ENCODE assay signal across 21 cellular contexts in genomic region chr4:186749611-186750281, GRCh38. TPM values are rescaled to one million over a fixed set of nuclear protein-coding genes. Genes with fewer than 3 reads are reported as not detected.
DNase-seq lines count a peak whose midpoint lies in the region; ATAC-seq and TF ChIP-seq lines count a peak whose summit lies in the region.
"Had no signal": no experiment of that assay in that cellular context is flagged by ENCODE, and none has a peak within 500 bp of the region (broad histone marks: within the 10 kb centered on the region; RNA-seq: fewer than 3 reads in every experiment).

No MANE protein-coding gene starts in this region.

- H4K20me1 ChIP-seq in IMR-90 (ENCODE audit: insufficient read depth, low read length) (no peaks in the 10 kb centered on the region), hepatocyte (ENCODE audit: insufficient read depth, poor library complexity, severe bottlenecking) (no peaks in the 10 kb centered on the region)

- no peaks in the 10 kb centered on the region for H3K79me1 ChIP-seq in IMR-90 (ENCODE audit: low read depth in 1 of 2, low read length in 2 of 2)

- H2BK5ac ChIP-seq in IMR-90 (ENCODE audit: low read depth, low read length, poor library complexity, severe bottlenecking): peak overlapping the region; percentile 8

- H3K9me3 ChIP-seq in IMR-90 (ENCODE audit: control insufficient read depth, insufficient read depth, low read length) (no peaks in the 10 kb centered on the region), hepatocyte (ENCODE audit: low read depth) (no peaks in the 10 kb centered on the region), lower lobe of right lung (no peaks in the 10 kb centered on the region)

- H2AK9ac ChIP-seq in IMR-90 (replicated peaks; ENCODE audit: low read depth, low read length, poor library complexity): no peak overlapping the region

- H3K9me1 ChIP-seq in IMR-90 (ENCODE audit: insufficient read depth, low read length): 0 out of 2 replicates have a peak, but pooled peaks cover 2% of the 10 kb centered on the region

- H3K4me1 ChIP-seq in IMR-90 (ENCODE audit: control insufficient read depth, insufficient read depth, low read length) (peaks cover 2% of the 10 kb centered on the region; the same call in 1 of the 2 replicates), hepatocyte (ENCODE audit: insufficient read depth) (peaks cover 6% of the 10 kb centered on the region), lower lobe of right lung (no peaks in the 10 kb centered on the region)

- POLR2A ChIA-PET in IMR-90 (lab: Charles Lee; ENCODE audit: unreplicated experiment): no interaction called here

- H3K56ac ChIP-seq in IMR-90 (ENCODE audit: extremely low read depth, insufficient read depth, low read length): no peak overlapping the region

- H2BK120ac ChIP-seq in IMR-90 (ENCODE audit: low read depth, low read length): no peak overlapping the region

- ATAC-seq in IMR-90 (ENCODE audit: low read depth): no peak
- ATAC-seq in sciatic nerve: peak; percentile 22
- no peak for ATAC-seq in lower lobe of right lung
- no peak for ATAC-seq in GM18502 (IDR thresholded peaks at IDR 0.05; ENCODE audit: poor library complexity, unreplicated experiment)
- ATAC-seq: CD8-positive, alpha-beta T cell; SK-N-SH treated with all-trans-retinoic acid at 6 μM for 48 hours had no signal

- no peak overlapping the region for H3K27ac ChIP-seq in IMR-90 (ENCODE audit: insufficient read depth, low read length)
- H3K27ac ChIP-seq in hepatocyte: no peak overlapping the region
- H3K27ac ChIP-seq in lower lobe of right lung: no peak overlapping the region
- H3K27ac ChIP-seq: GM23248, RWPE1 had no signal

- peak overlapping the region; percentile 13; the same call in 1 of the 2 replicates for H3K4ac ChIP-seq in IMR-90 (ENCODE audit: low read depth, low read length)

- no peak overlapping the region for H4K5ac ChIP-seq in IMR-90 (ENCODE audit: low read depth, low read length)

- TF ChIP-seq CTCF in IMR-90 (conservative IDR thresholded peaks at IDR 0.05; ENCODE audit: low read depth, low read length): no peak
- TF ChIP-seq CTCF in hepatocyte (IDR thresholded peaks at IDR 0.05; ENCODE audit: poor library complexity): no peak
- TF ChIP-seq CTCF in lower lobe of right lung (IDR thresholded peaks at IDR 0.05): no peak

- no peak overlapping the region for H3K23ac ChIP-seq in IMR-90 (ENCODE audit: low read depth, low read length)

- H4K8ac ChIP-seq in IMR-90 (ENCODE audit: low read depth in 2 of 2, low read length in 2 of 2): no peak overlapping the region

- H3K27me3 ChIP-seq in IMR-90 (ENCODE audit: control insufficient read depth, insufficient read depth, low read length) (no peaks in the 10 kb centered on the region), hepatocyte (no peaks in the 10 kb centered on the region), lower lobe of right lung (ENCODE audit: low read depth) (no peaks in the 10 kb centered on the region)

- no peaks in the 10 kb centered on the region for H3K9me2 ChIP-seq in hepatocyte (replicated peaks; ENCODE audit: insufficient read depth)

- in situ Hi-C loops in IMR-90 (cut with MboI; ENCODE audit: low sequenced_read_pairs): loop anchor here (25.0 kb wide), 1 partner anchor 188 kb away; no protein-coding TSS in a partner anchor

- H2AFZ ChIP-seq in IMR-90 (replicated peaks; ENCODE audit: low read length, poor library complexity): no peak overlapping the region
- H2AFZ ChIP-seq in hepatocyte: no peak overlapping the region
- H2AFZ ChIP-seq: GM23248 had no signal

- no peak overlapping the region for H3K4me2 ChIP-seq in IMR-90 (ENCODE audit: low read depth, low read length)
- H3K4me2 ChIP-seq in hepatocyte: no peak overlapping the region

- TF ChIP-seq RAD21 in IMR-90 (IDR thresholded peaks at IDR 0.05; ENCODE audit: low read length): no peak

- H4K91ac ChIP-seq in IMR-90 (ENCODE audit: insufficient read depth, low read depth, low read length): no peak overlapping the region

- H3K4me3 ChIP-seq in IMR-90 (ENCODE audit: insufficient read depth, low read depth, low read length): no peak overlapping the region
- H3K4me3 ChIP-seq in hepatocyte: no peak overlapping the region
- H3K4me3 ChIP-seq in lower lobe of right lung: no peak overlapping the region
- H3K4me3 ChIP-seq: GM23248 had no signal

- H3K36me3 ChIP-seq in IMR-90 (ENCODE audit: control insufficient read depth, insufficient read depth, low read length) (no peaks in the 10 kb centered on the region), hepatocyte (replicated peaks; ENCODE audit: insufficient read depth, low read depth) (no peaks in the 10 kb centered on the region), lower lobe of right lung (no peaks in the 10 kb centered on the region)

- H3K18ac ChIP-seq in IMR-90 (ENCODE audit: low read depth, low read length): no peak overlapping the region

- CTCF ChIA-PET in IMR-90 (lab: Yijun Ruan, JAX): no interaction called here

- H2BK15ac ChIP-seq in IMR-90 (ENCODE audit: low read depth, low read length): peak overlapping the region; percentile 72; the same call in 2 of the 3 replicates

- no peak overlapping the region for H3K14ac ChIP-seq in IMR-90 (replicated peaks; ENCODE audit: low read depth, low read length)

- dilution Hi-C loops in IMR-90 (cut with HindIII; ENCODE audit: low sequenced_read_pairs, unreplicated experiment): no loop called here

- no peak for TF ChIP-seq POLR2A in IMR-90 (IDR thresholded peaks at IDR 0.05; ENCODE audit: low read depth, low read length)

- no peaks in the 10 kb centered on the region for H3K79me2 ChIP-seq in hepatocyte

- no peak for DNase-seq in IMR-90
- peak; percentile 47 for DNase-seq in NCI-H69 (lab: John Stamatoyannopoulos, UW)
- peak; percentile 45 for DNase-seq in cerebellum (ENCODE audit: low spot score)
- no peak for DNase-seq in sciatic nerve (ENCODE audit: low spot score)
- DNase-seq in hepatocyte (ENCODE audit: low spot score): no peak
- DNase-seq in lower lobe of right lung: no peak
- DNase-seq in COLO829 (ENCODE audit: low spot score): no peak
- DNase-seq: CD8-positive, alpha-beta T cell; EL; GM23248; Kasumi-1; MM.1S; NCI-H1092; NCI-H1436; NCI-H187 treated with DMSO at 0.1 percent for 48 hours; NCI-H2107; NCI-H774; NK-92 treated with Interleukin-12 subunit alpha and Interleukin-12 subunit beta, amount 100 ng/mL, for 24 hours had no signal

- H2BK20ac ChIP-seq in IMR-90 (ENCODE audit: low read depth, low read length): no peak overlapping the region

- no TSS peak for BruUV-seq in IMR-90 (replicated peaks; lab: Mats Ljungman, UMichigan)

- 92% methylated on average over 4 of the region's 15 CpGs; no CpG with 5 or more reads in 1 of the 2 experiments for WGBS in IMR-90 (ENCODE audit: extremely low coverage in 2 of 2, insufficient read length in 1 of 2), 2 experiments
- WGBS in hepatocyte (ENCODE audit: low lambda C conversion rate, missing lambda C conversion rate): 86% methylated on average over 15 of the region's 15 CpGs

- H2AK5ac ChIP-seq in IMR-90 (ENCODE audit: low read depth, low read length): peak overlapping the region; percentile 60

- H3K9ac ChIP-seq in IMR-90 (ENCODE audit: low read depth, low read length): no peak overlapping the region
- H3K9ac ChIP-seq: GM23248 had no signal

- intact Hi-C loops in IMR-90 (cut with micrococcal nuclease) (no loop called here), sciatic nerve (cut with DNase I) (no loop called here), lower lobe of right lung (cut with DNase I) (no loop called here)

TF ChIP-seq in IMR-90, 13 proteins besides CTCF, POLR2A, EP300 and RAD21:
- no peak for TF ChIP-seq RFX5 (IDR thresholded peaks at IDR 0.05; ENCODE audit: low read depth, low read length)
- TF ChIP-seq, protein P1, sequence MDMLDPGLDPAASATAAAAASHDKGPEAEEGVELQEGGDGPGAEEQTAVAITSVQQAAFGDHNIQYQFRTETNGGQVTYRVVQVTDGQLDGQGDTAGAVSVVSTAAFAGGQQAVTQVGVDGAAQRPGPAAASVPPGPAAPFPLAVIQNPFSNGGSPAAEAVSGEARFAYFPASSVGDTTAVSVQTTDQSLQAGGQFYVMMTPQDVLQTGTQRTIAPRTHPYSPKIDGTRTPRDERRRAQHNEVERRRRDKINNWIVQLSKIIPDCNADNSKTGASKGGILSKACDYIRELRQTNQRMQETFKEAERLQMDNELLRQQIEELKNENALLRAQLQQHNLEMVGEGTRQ (IDR thresholded peaks at IDR 0.05; ENCODE audit: low read depth, low read length): no peak
- no peak for TF ChIP-seq SMC3 (IDR thresholded peaks at IDR 0.05; ENCODE audit: low read depth, low read length)
- no peak for TF ChIP-seq NFE2L2 (IDR thresholded peaks at IDR 0.05; ENCODE audit: low read depth, low read length)
- no peak for TF ChIP-seq MAFK (IDR thresholded peaks at IDR 0.05; ENCODE audit: low read depth, low read length)
- TF ChIP-seq CEBPB (IDR thresholded peaks at IDR 0.05; ENCODE audit: low read depth, low read length): no peak

RNA-seq across cellular contexts. Expression of gene FAT1, which starts 26.1 kb away (rescaled TPM):
- total RNA-seq in IMR-90 (2012; rRNA removed) (464 and 519 TPM in 2 replicates), cerebellum (85.3 TPM), sciatic nerve (151 TPM), hepatocyte (156 and 168 TPM in 2 replicates), lower lobe of right lung (106 TPM)
- polyA plus RNA-seq in IMR-90 (2012; rRNA removed) (156 and 171 TPM in 2 replicates), hepatocyte (33.9 and 35.3 TPM in 2 replicates)
- 126 and 202 TPM in 2 replicates for polyA plus RNA-seq in IMR-90 (2012; cell fraction: cytosol; rRNA removed)
- 206 and 325 TPM in 2 replicates for polyA plus RNA-seq in IMR-90 (2012; cell fraction: nucleus; rRNA removed; ENCODE audit: low replicate concordance)
- total RNA-seq: CD8-positive, alpha-beta T cell had no signal

Comparison
In these comparisons a context has a peak if more than half of its experiments do, and no peak if none do; other contexts are left out.
1. DNase-seq: peak in NCI-H69 (single experiment) and cerebellum (single experiment); none in IMR-90 (single experiment), sciatic nerve (single experiment), hepatocyte (single experiment), lower lobe of right lung (single experiment) and COLO829 (single experiment).